Comparison of ENCODE assay signal across 8 cellular contexts in the genomic region with DNA sequence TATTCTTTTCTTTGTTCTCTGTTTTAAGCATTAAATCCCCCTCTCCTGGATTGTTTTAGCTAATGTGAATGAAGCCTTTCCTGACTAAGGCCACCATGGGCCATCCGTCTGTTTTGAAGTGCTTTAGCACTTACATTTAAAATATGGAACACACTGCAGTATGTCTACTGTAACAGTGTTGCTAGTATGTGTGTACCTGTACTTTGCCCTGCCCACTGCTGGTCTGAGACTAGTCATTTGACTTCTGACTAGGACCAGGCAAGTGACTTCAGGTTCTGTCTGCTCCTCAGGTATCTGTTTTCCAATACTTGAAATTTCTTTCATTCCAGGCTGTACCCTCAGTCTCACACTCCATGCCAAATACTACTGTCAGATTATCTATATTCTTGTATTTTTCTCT.
"Had no signal": no experiment of that assay in that cellular context is flagged by ENCODE, and none has a peak within 500 bp of the region (broad histone marks: within the 10 kb centered on the region; RNA-seq: fewer than 3 reads in every experiment).

No MANE protein-coding gene starts in this region.

- H3K4me2 ChIP-seq: KMS-11 had no signal

- FAIRE-seq: H1, H54, HTR-8/SVneo had no signal

- H3K9me3 Mint-ChIP-seq: H9 had no signal

- H3K27ac Mint-ChIP-seq: H9 had no signal

- H3K4me3 Mint-ChIP-seq: H9 had no signal

- H3K9ac ChIP-seq: KMS-11 had no signal

- H3K27ac ChIP-seq: KMS-11 had no signal

- DNase-seq: H9, HCEC 1CT, IMR-90, KBM-7 had no signal
